Comparison of ENCODE assay signal across 27 cellular contexts in the genomic region with DNA sequence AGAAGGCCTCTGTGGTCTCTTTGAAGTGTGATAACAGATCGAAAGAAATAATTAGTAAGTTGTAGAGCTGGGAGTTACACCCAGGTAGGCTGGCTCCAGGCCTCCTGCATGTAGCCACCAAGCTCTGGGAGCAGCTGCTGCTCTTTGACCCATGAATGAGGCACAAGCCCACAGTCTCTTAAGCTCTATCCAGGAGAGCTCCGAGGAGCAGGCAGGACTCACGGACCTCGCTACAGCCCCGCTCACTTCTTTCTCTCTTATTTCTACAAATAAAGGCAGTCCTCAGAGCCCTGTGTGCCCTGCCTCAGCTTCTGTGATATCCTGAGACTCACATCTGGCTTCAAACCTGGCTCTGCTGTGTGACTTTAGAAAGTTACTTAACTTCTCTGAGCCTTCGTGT.
"Had no signal": no experiment of that assay in that cellular context is flagged by ENCODE, and none has a peak within 500 bp of the region (broad histone marks: within the 10 kb centered on the region; RNA-seq: fewer than 3 reads in every experiment).

No MANE protein-coding gene starts in this region.

- H3K9me3 ChIP-seq: gastrocnemius medialis, left lung, neutrophil, prostate gland, thoracic aorta, tibial nerve, upper lobe of left lung had no signal

- FAIRE-seq: colon, kidney, urothelium cell line had no signal

- ATAC-seq: esophagus mucosa; gastrocnemius medialis; left lung; natural killer cell; stimulated activated effector memory CD8-positive, alpha-beta T cell treated with anti-CD3 and anti-CD28 coated beads, Interleukin-12 subunit alpha, Interleukin-12 subunit beta, amount 100 ng/mL, for 72 hours had no signal

- H3K27me3 ChIP-seq: dorsolateral prefrontal cortex, gastrocnemius medialis, left lung, neutrophil, tibial nerve, upper lobe of left lung had no signal

- DNase-seq: central memory CD4-positive, alpha-beta T cell; dorsolateral prefrontal cortex; effector CD8-positive, alpha-beta T cell; endodermal cell; gastrocnemius medialis; kidney; left cardiac atrium; left lung; mesenchymal stem cell; natural killer cell; stimulated activated CD4-positive, alpha-beta T cell treated with anti-CD3 and anti-CD28 coated beads, Interleukin-12 subunit alpha, Interleukin-12 subunit beta, amount 100 ng/mL, for 4 hours; stimulated activated CD4-positive, alpha-beta T cell treated with anti-CD3 and anti-CD28 coated beads, Interleukin-1b, Interleukin-23, amount 100 ng/mL, for 48 hours; stimulated activated CD4-positive, alpha-beta T cell treated with anti-CD3 and anti-CD28 coated beads, Interleukin-4, amount 100 ng/mL, for 1 hour; stimulated activated naive CD4-positive, alpha-beta T cell treated with Interleukin-2 at 50 U/mL for 16 hours; substantia nigra had no signal

- H3K27ac ChIP-seq: dorsolateral prefrontal cortex, epithelial cell of prostate, gastrocnemius medialis, left lung, neutrophil, parathyroid adenoma, prostate gland, skin epidermis, thoracic aorta, tibial nerve, upper lobe of left lung had no signal

- H3K9ac ChIP-seq: parathyroid adenoma had no signal

- H3K36me3 ChIP-seq: gastrocnemius medialis, neutrophil had no signal

- H3K4me3 ChIP-seq: dorsolateral prefrontal cortex, gastrocnemius medialis, left lung, prostate gland, skin epidermis, thoracic aorta, tibial nerve, upper lobe of left lung had no signal

- H3K4me1 ChIP-seq: gastrocnemius medialis, left lung, parathyroid adenoma, prostate gland, tibial nerve, upper lobe of left lung had no signal
